Comparison of ENCODE assay signal across 1 cellular context in the genomic region with DNA sequence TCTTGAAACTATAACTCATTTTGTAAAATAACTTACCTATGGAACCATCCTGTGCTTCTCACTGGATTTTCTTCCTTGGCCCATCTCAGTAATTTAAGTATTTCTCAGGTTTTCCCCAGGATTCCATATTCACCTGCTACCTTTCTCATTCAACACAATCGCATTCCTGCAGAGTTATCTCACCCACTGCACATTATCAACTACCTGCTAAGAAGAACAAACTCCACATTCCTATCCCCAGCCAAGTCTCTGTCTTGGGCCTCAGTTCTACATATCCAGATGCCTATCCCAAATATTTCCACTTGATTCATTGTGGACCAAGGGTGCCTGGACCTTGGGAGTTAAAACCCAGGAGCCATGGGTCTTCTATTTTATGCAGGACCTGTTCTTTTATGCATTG.
TF ChIP-seq lines count a peak whose summit lies in the region.

No MANE protein-coding gene starts in this region.

TF ChIP-seq in SK-N-SH treated with all-trans-retinoic acid at 6 μM for 48 hours, 23 proteins besides CTCF, POLR2A, EP300 and RAD21 (continued from another document):
- TF ChIP-seq, protein P1, sequence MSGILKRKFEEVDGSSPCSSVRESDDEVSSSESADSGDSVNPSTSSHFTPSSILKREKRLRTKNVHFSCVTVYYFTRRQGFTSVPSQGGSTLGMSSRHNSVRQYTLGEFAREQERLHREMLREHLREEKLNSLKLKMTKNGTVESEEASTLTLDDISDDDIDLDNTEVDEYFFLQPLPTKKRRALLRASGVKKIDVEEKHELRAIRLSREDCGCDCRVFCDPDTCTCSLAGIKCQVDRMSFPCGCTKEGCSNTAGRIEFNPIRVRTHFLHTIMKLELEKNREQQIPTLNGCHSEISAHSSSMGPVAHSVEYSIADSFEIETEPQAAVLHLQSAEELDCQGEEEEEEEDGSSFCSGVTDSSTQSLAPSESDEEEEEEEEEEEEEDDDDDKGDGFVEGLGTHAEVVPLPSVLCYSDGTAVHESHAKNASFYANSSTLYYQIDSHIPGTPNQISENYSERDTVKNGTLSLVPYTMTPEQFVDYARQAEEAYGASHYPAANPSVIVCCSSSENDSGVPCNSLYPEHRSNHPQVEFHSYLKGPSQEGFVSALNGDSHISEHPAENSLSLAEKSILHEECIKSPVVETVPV (CRISPR knock-in tag; IDR thresholded peaks at IDR 0.05): no peak
- TF ChIP-seq SNAI2 (CRISPR knock-in tag; IDR thresholded peaks at IDR 0.05): no peak
- TF ChIP-seq ZC3H10 (CRISPR knock-in tag; IDR thresholded peaks at IDR 0.05): no peak
- no peak for TF ChIP-seq ZNF565 (CRISPR knock-in tag; conservative IDR thresholded peaks at IDR 0.05; ENCODE audit: low read depth)
- TF ChIP-seq ZNF8 (CRISPR knock-in tag; IDR thresholded peaks at IDR 0.05): no peak
- TF ChIP-seq, protein P2, sequence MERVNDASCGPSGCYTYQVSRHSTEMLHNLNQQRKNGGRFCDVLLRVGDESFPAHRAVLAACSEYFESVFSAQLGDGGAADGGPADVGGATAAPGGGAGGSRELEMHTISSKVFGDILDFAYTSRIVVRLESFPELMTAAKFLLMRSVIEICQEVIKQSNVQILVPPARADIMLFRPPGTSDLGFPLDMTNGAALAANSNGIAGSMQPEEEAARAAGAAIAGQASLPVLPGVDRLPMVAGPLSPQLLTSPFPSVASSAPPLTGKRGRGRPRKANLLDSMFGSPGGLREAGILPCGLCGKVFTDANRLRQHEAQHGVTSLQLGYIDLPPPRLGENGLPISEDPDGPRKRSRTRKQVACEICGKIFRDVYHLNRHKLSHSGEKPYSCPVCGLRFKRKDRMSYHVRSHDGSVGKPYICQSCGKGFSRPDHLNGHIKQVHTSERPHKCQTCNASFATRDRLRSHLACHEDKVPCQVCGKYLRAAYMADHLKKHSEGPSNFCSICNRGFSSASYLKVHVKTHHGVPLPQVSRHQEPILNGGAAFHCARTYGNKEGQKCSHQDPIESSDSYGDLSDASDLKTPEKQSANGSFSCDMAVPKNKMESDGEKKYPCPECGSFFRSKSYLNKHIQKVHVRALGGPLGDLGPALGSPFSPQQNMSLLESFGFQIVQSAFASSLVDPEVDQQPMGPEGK (CRISPR knock-in tag; IDR thresholded peaks at IDR 0.05; ENCODE audit: borderline replicate concordance): no peak
- no peak for TF ChIP-seq TOX (CRISPR knock-in tag; IDR thresholded peaks at IDR 0.05; ENCODE audit: borderline replicate concordance)
- no peak for TF ChIP-seq ZNF70 (CRISPR knock-in tag; IDR thresholded peaks at IDR 0.05)
- no peak for TF ChIP-seq ZFP3 (CRISPR knock-in tag; IDR thresholded peaks at IDR 0.05)
TF ChIP-seq in SK-N-SH treated with all-trans-retinoic acid at 6 μM for 48 hours: peak in this region for 0.
